Comparison of ENCODE assay signal across 8 cellular contexts in genomic region chrX:114611018-114611619, GRCh38. TPM values are rescaled to one million over a fixed set of nuclear protein-coding genes. Genes with fewer than 3 reads are reported as not detected.
A peak's percentile ranks its signal among the peaks of the same experiment; 100 is the strongest.
DNase-seq lines count a peak whose midpoint lies in the region; FAIRE-seq and TF ChIP-seq lines count a peak whose summit lies in the region.

No MANE protein-coding gene starts in this region.

- no peak overlapping the region for H3K27ac Mint-ChIP-seq in type B pancreatic cell

- H3K9me2 ChIP-seq in GM23248 (ENCODE audit: insufficient read depth), result no peaks in the 10 kb centered on the region

- H3F3A ChIP-seq in GM23248 (ENCODE audit: insufficient read depth), result no peaks in the 10 kb centered on the region

- no peaks in the 10 kb centered on the region for H3K9me3 ChIP-seq in GM23248 (ENCODE audit: low read depth)
- no peaks in the 10 kb centered on the region for H3K9me3 ChIP-seq in ascending aorta
- H3K9me3 ChIP-seq in keratinocyte (ENCODE audit: control insufficient read depth, low read depth, low read length), result no peaks in the 10 kb centered on the region

- no peak overlapping the region for H2AFZ ChIP-seq in GM23248
- H2AFZ ChIP-seq in keratinocyte (ENCODE audit: control insufficient read depth, low read length), result no peak overlapping the region

- no peak overlapping the region for H3K4me2 ChIP-seq in GM23248 (ENCODE audit: unreplicated experiment)
- no peak overlapping the region for H3K4me2 ChIP-seq in keratinocyte (ENCODE audit: control insufficient read depth, extremely low read depth, insufficient read depth, low read depth, low read length)

- H3K4me1 Mint-ChIP-seq in type B pancreatic cell (ENCODE audit: unreplicated experiment), result no peaks in the 10 kb centered on the region

- H3K27me3 ChIP-seq in GM23248 (replicated peaks; ENCODE audit: insufficient read depth), result no peaks in the 10 kb centered on the region
- H3K27me3 ChIP-seq in ascending aorta, result no peaks in the 10 kb centered on the region
- no peaks in the 10 kb centered on the region for H3K27me3 ChIP-seq in keratinocyte (ENCODE audit: control insufficient read depth, extremely low read depth, insufficient read depth, low read length)

- no peaks in the 10 kb centered on the region for H3K36me3 ChIP-seq in GM23248 (ENCODE audit: low read depth)
- no peaks in the 10 kb centered on the region for H3K36me3 ChIP-seq in ascending aorta
- no peaks in the 10 kb centered on the region for H3K36me3 ChIP-seq in keratinocyte (ENCODE audit: control insufficient read depth in 2 of 2, extremely low read depth in 1 of 2, insufficient read depth in 2 of 2, low read length in 2 of 2)

- in situ Hi-C loops in GM23248 (cut with MboI), result loop anchor here (10.0 kb wide), 1 partner anchor 534 kb away; no protein-coding TSS in a partner anchor

- H4K20me1 ChIP-seq in GM23248 (ENCODE audit: insufficient read depth), result no peaks in the 10 kb centered on the region
- H4K20me1 ChIP-seq in keratinocyte (ENCODE audit: control insufficient read depth, extremely low read depth, insufficient read depth, low read length), result no peaks in the 10 kb centered on the region

- peak; percentile 75 for FAIRE-seq in keratinocyte (lab: Jason Lieb, UNC)

- peak; percentile 1 to 14 for DNase-seq in stimulated activated CD4-positive, alpha-beta T cell treated with anti-CD3 and anti-CD28 coated beads, Interleukin-2, amount 100 ng/mL, for 48 hours
- no peak for DNase-seq in stimulated activated CD4-positive, alpha-beta T cell treated with anti-CD3 and anti-CD28 coated beads, Interleukin-4, amount 100 ng/mL, for 4 hours
- DNase-seq in GM23248 (peak; percentile 42), NCI-H1694 (lab: John Stamatoyannopoulos, UW) (peak; percentile 39), ascending aorta (ENCODE audit: low spot score in 2 of 2) (no peak), keratinocyte (ENCODE audit: low read depth, low spot score) (no peak), type B pancreatic cell (ENCODE audit: extremely low spot score, unreplicated experiment) (no peak), GM19240 (ENCODE audit: insufficient read length, low spot score) (no peak)

- H3K27ac ChIP-seq in GM23248 (no peak overlapping the region), ascending aorta (no peak overlapping the region), keratinocyte (ENCODE audit: control insufficient read depth, insufficient read depth, low read length) (no peak overlapping the region)

- H3K9me3 Mint-ChIP-seq in type B pancreatic cell, result no peaks in the 10 kb centered on the region

- TF ChIP-seq CTCF in ascending aorta (IDR thresholded peaks at IDR 0.05) (peak in 2 of 3 experiments; percentile 75 to 91), keratinocyte (optimal IDR thresholded peaks at IDR 0.05 in 1 of 3, IDR thresholded peaks at IDR 0.05 in 1 of 3, conservative IDR thresholded peaks at IDR 0.05 in 1 of 3; ENCODE audit: extremely low read depth in 1 of 3, insufficient read depth in 2 of 3, low read length in 3 of 3) (peak; percentile 44 to 74 (median 58)), type B pancreatic cell (conservative IDR thresholded peaks at IDR 0.05) (peak; percentile 93)

- H3K9me1 ChIP-seq in keratinocyte (ENCODE audit: control insufficient read depth, extremely low read depth, insufficient read depth, low read length), result no peaks in the 10 kb centered on the region

- intact Hi-C loops in ascending aorta (cut with DNase I), result loop anchor here (5.0 kb wide), 2 partner anchors 351 to 536 kb away; no protein-coding TSS in a partner anchor

- dilution Hi-C loops in keratinocyte (cut with MboI; ENCODE audit: extremely low pct_ligation_motif_present, low sequenced_read_pairs), result no loop called here

- no peak overlapping the region for H3K4me3 ChIP-seq in GM23248
- no peak overlapping the region for H3K4me3 ChIP-seq in ascending aorta
- H3K4me3 ChIP-seq in keratinocyte (ENCODE audit: control insufficient read depth in 2 of 3, extremely low read depth in 1 of 3, insufficient read depth in 2 of 3, low read depth in 1 of 3, low read length in 3 of 3), result no peak overlapping the region

- WGBS in GM23248 (ENCODE audit: low coverage in 1 of 2, low lambda C conversion rate in 2 of 2, missing lambda C conversion rate in 2 of 2), 2 experiments, result 39 to 41% methylated on average over 11 of the region's 11 CpGs

- no peaks in the 10 kb centered on the region for H3K36me3 Mint-ChIP-seq in type B pancreatic cell

- H3K79me2 ChIP-seq in GM23248 (ENCODE audit: insufficient read depth) (no peaks in the 10 kb centered on the region), keratinocyte (ENCODE audit: control insufficient read depth, insufficient read depth, low read length) (no peaks in the 10 kb centered on the region)

- H3K4me1 ChIP-seq in GM23248 (ENCODE audit: insufficient read depth), result no peaks in the 10 kb centered on the region
- H3K4me1 ChIP-seq in ascending aorta, result no peaks in the 10 kb centered on the region
- H3K4me1 ChIP-seq in keratinocyte (ENCODE audit: control insufficient read depth, extremely low read depth, insufficient read depth, low read length), result no peaks in the 10 kb centered on the region

- peaks cover 22% of the 10 kb centered on the region for H3K27me3 Mint-ChIP-seq in type B pancreatic cell

- no peak overlapping the region for H3K9ac ChIP-seq in GM23248
- H3K9ac ChIP-seq in keratinocyte (ENCODE audit: control insufficient read depth, extremely low read depth, insufficient read depth, low read length), result no peak overlapping the region

- no peak overlapping the region for H3K4me3 Mint-ChIP-seq in type B pancreatic cell

RNA-seq across cellular contexts. Expression of gene HTR2C, which starts 27.2 kb away (rescaled TPM):
- total RNA-seq in GM23248 (2014; rRNA removed; shearing (Covaris generic)), result not detected in 2 replicates
- not detected in 2 replicates for polyA plus RNA-seq in GM23248 (2016; fragmentation: Nextera tagmentation; extraction: Ambion mirVana)
- not detected for total RNA-seq in ascending aorta
- polyA plus RNA-seq in keratinocyte, result not detected in 3 replicates
- polyA plus RNA-seq in keratinocyte (2011; ENCODE audit: low read depth), result not detected
- polyA plus RNA-seq in keratinocyte (2011; cell fraction: cytosol; rRNA removed), result not detected in 2 replicates
- polyA plus RNA-seq in keratinocyte (2011; cell fraction: nucleus; rRNA removed), result not detected in 2 replicates
- polyA plus RNA-seq in keratinocyte (2012; ENCODE audit: low replicate concordance), result 0.06 TPM in 1 of 2 replicates, not detected in the other
- not detected in 3 replicates for polyA minus RNA-seq in keratinocyte
- not detected for polyA minus RNA-seq in keratinocyte (2011; cell fraction: cytosol; rRNA and poly(A)+ RNA removed)
- polyA minus RNA-seq in keratinocyte (2011; cell fraction: nucleus; rRNA and poly(A)+ RNA removed), result not detected in 2 replicates
- total RNA-seq in type B pancreatic cell (ENCODE audit: low replicate concordance), result 0.34 and 0.71 TPM in 2 replicates

Comparison
In these comparisons a context has a peak if more than half of its experiments do, and no peak if none do; other contexts are left out.
1. DNase-seq: peak in stimulated activated CD4-positive, alpha-beta T cell treated with anti-CD3 and anti-CD28 coated beads, Interleukin-2, amount 100 ng/mL, for 48 hours (2 of 2), GM23248 (single experiment) and NCI-H1694 (single experiment); none in stimulated activated CD4-positive, alpha-beta T cell treated with anti-CD3 and anti-CD28 coated beads, Interleukin-4, amount 100 ng/mL, for 4 hours (0 of 2), ascending aorta (0 of 2), keratinocyte (single experiment), type B pancreatic cell (single experiment) and GM19240 (single experiment).
2. Peak in every context shown above with its lines, with median percentiles within 50 percentile points of each other: CTCF ChIP-seq.